Comparison of ENCODE assay signal across 8 cellular contexts in genomic region chr9:5851445-5851844, GRCh38. TPM values are rescaled to one million over a fixed set of nuclear protein-coding genes. Genes with fewer than 3 reads are reported as not detected.
DNase-seq lines count a peak whose midpoint lies in the region; ATAC-seq and TF ChIP-seq lines count a peak whose summit lies in the region.

No MANE protein-coding gene starts in this region.

- H3K4me2 ChIP-seq in smooth muscle cell: no peak overlapping the region

- no peak overlapping the region for H3K9ac ChIP-seq in smooth muscle cell (ENCODE audit: low read depth)

- no peaks in the 10 kb centered on the region for H3K27me3 Mint-ChIP-seq in activated naive CD4-positive, alpha-beta T cell treated with anti-CD3 and anti-CD28 coated beads for 36 hours (ENCODE audit: low read depth)

- no peaks in the 10 kb centered on the region for H3F3A ChIP-seq in smooth muscle cell (ENCODE audit: low read depth)

- no peaks in the 10 kb centered on the region for H3K27me3 ChIP-seq in HL-60 (ENCODE audit: insufficient read depth, poor library complexity, severe bottlenecking)
- no peaks in the 10 kb centered on the region for H3K27me3 ChIP-seq in smooth muscle cell (ENCODE audit: low read depth)

- WGBS in smooth muscle cell (ENCODE audit: low lambda C conversion rate): 77% methylated on average over 2 of the region's 2 CpGs

- intact Hi-C loops in activated naive CD4-positive, alpha-beta T cell treated with anti-CD3 and anti-CD28 coated beads for 36 hours (cut with micrococcal nuclease): loop anchor here (1.0 to 5.0 kb wide), 11 partner anchors 9 to 1019 kb away; partner anchors contain the start of genes ERMP1 and KDM4C

- H3K4me3 ChIP-seq in HL-60 (replicated peaks; ENCODE audit: insufficient read depth, low read length) (no peak overlapping the region), smooth muscle cell (no peak overlapping the region)

- no peaks in the 10 kb centered on the region for H3K4me1 ChIP-seq in smooth muscle cell (ENCODE audit: low read depth)

- H3K27ac ChIP-seq in HL-60 (replicated peaks) (peak overlapping the region; percentile 38), smooth muscle cell (ENCODE audit: low read depth) (peak overlapping the region; percentile 67)

- H3K27ac Mint-ChIP-seq in activated naive CD4-positive, alpha-beta T cell treated with anti-CD3 and anti-CD28 coated beads for 36 hours: peak overlapping the region; percentile 26

- H3K4me1 Mint-ChIP-seq in activated naive CD4-positive, alpha-beta T cell treated with anti-CD3 and anti-CD28 coated beads for 36 hours (ENCODE audit: low read depth): peaks cover 41% of the 10 kb centered on the region

- H3K36me3 ChIP-seq in smooth muscle cell (ENCODE audit: low read depth): no peaks in the 10 kb centered on the region

- POLR2A ChIA-PET in GM10248 (lab: Yijun Ruan, JAX): interaction anchor here (0.7 kb wide), 1 partner anchor 224 kb away, joined by 3 read pairs; no protein-coding TSS in a partner anchor

- ATAC-seq in GM21447 (IDR thresholded peaks at IDR 0.05; ENCODE audit: unreplicated experiment): peak; percentile 88

- no peak overlapping the region for H3K4me3 Mint-ChIP-seq in activated naive CD4-positive, alpha-beta T cell treated with anti-CD3 and anti-CD28 coated beads for 36 hours

- no peaks in the 10 kb centered on the region for H3K9me3 Mint-ChIP-seq in activated naive CD4-positive, alpha-beta T cell treated with anti-CD3 and anti-CD28 coated beads for 36 hours

- no peaks in the 10 kb centered on the region for H4K20me1 ChIP-seq in smooth muscle cell (ENCODE audit: low read depth)

- peak; percentile 78 for DNase-seq in GM10248 (ENCODE audit: extremely low spot score)
- peak; percentile 87 to 89 for DNase-seq in HL-60 (ENCODE audit: low read depth in 1 of 2, low spot score in 1 of 2)
- DNase-seq in activated naive CD4-positive, alpha-beta T cell treated with anti-CD3 and anti-CD28 coated beads for 36 hours: peak; percentile 73
- no peak for DNase-seq in smooth muscle cell (lab: John Stamatoyannopoulos, UW; ENCODE audit: unreplicated experiment)
- DNase-seq in SHP77 (lab: John Stamatoyannopoulos, UW): no peak
- DNase-seq in NCI-H128 (lab: John Stamatoyannopoulos, UW; ENCODE audit: unreplicated experiment): no peak
- DNase-seq in NCI-H2196 (lab: John Stamatoyannopoulos, UW; ENCODE audit: unreplicated experiment): no peak

- TF ChIP-seq CTCF in GM10248 (IDR thresholded peaks at IDR 0.05; ENCODE audit: control extremely low read depth, extremely low read depth, low read depth, missing control alignments): no peak
- TF ChIP-seq CTCF in HL-60 (IDR thresholded peaks at IDR 0.05; ENCODE audit: insufficient read depth, low read length): no peak
- no peak for TF ChIP-seq CTCF in smooth muscle cell (IDR thresholded peaks at IDR 0.05; ENCODE audit: borderline replicate concordance, insufficient read depth, poor library complexity, severe bottlenecking)

- H2AFZ ChIP-seq in smooth muscle cell (ENCODE audit: low read depth): no peak overlapping the region

- H3K36me3 Mint-ChIP-seq in activated naive CD4-positive, alpha-beta T cell treated with anti-CD3 and anti-CD28 coated beads for 36 hours (ENCODE audit: low read depth): peaks cover 1% of the 10 kb centered on the region

- no peaks in the 10 kb centered on the region for H3K9me3 ChIP-seq in smooth muscle cell (replicated peaks; ENCODE audit: low read depth)

- CTCF ChIA-PET in GM10248 (lab: Yijun Ruan, JAX): interaction anchor here (1.0 to 2.7 kb wide), 11 partner anchors 9 to 203 kb away, joined by 3 to 24 read pairs (median 4); partner anchors contain the start of gene ERMP1
- CTCF ChIA-PET in activated naive CD4-positive, alpha-beta T cell treated with anti-CD3 and anti-CD28 coated beads for 36 hours (lab: Charles Lee): interaction anchor here (0.7 to 2.3 kb wide), 4 partner anchors 12 to 243 kb away, joined by 3 to 14 read pairs (median 4); partner anchors contain the start of gene ERMP1

- no peaks in the 10 kb centered on the region for H3K79me2 ChIP-seq in smooth muscle cell (ENCODE audit: low read depth)

RNA-seq across cellular contexts. Expression of gene ERMP1, which starts 18.5 kb away (rescaled TPM):
- 10 to 100 TPM; 23.5 to 27.1 TPM for total RNA-seq in activated naive CD4-positive, alpha-beta T cell treated with anti-CD3 and anti-CD28 coated beads for 36 hours
- total RNA-seq in smooth muscle cell: 10.6 and 10.7 TPM in 2 replicates
- polyA plus RNA-seq in smooth muscle cell: 2.1 and 5.4 TPM in 2 replicates

RNA-seq across cellular contexts. Expression of gene MLANA, which starts 39.2 kb away (rescaled TPM):
- not detected for total RNA-seq in activated naive CD4-positive, alpha-beta T cell treated with anti-CD3 and anti-CD28 coated beads for 36 hours
- total RNA-seq in smooth muscle cell: not detected in 2 replicates
- 0.46 TPM in 1 of 2 replicates, not detected in the other for polyA plus RNA-seq in smooth muscle cell

Comparison
In these comparisons a context has a peak if more than half of its experiments do, and no peak if none do; other contexts are left out.
1. DNase-seq: peak in GM10248 (single experiment), HL-60 (2 of 2) and activated naive CD4-positive, alpha-beta T cell treated with anti-CD3 and anti-CD28 coated beads for 36 hours (single experiment); none in smooth muscle cell (single experiment), SHP77 (0 of 2), NCI-H128 (single experiment) and NCI-H2196 (single experiment).